ENCODE assay signal across 1 cellular context in genomic region chr20:35166242-35166830, GRCh38.
TF ChIP-seq lines count a peak whose summit lies in the region.

No MANE protein-coding gene starts in this region.

TF ChIP-seq in SK-N-SH, 30 proteins besides CTCF, POLR2A, EP300 and RAD21:
- peak; percentile 46; the same call in 1 of the 2 replicates for TF ChIP-seq RCOR1 (IDR thresholded peaks at IDR 0.05; ENCODE audit: low read length)
- TF ChIP-seq MXI1 (IDR thresholded peaks at IDR 0.05; ENCODE audit: low read depth, low read length): peak; percentile 66
- TF ChIP-seq RFX5 (IDR thresholded peaks at IDR 0.05; ENCODE audit: low read length): no peak
- TF ChIP-seq, protein P1, sequence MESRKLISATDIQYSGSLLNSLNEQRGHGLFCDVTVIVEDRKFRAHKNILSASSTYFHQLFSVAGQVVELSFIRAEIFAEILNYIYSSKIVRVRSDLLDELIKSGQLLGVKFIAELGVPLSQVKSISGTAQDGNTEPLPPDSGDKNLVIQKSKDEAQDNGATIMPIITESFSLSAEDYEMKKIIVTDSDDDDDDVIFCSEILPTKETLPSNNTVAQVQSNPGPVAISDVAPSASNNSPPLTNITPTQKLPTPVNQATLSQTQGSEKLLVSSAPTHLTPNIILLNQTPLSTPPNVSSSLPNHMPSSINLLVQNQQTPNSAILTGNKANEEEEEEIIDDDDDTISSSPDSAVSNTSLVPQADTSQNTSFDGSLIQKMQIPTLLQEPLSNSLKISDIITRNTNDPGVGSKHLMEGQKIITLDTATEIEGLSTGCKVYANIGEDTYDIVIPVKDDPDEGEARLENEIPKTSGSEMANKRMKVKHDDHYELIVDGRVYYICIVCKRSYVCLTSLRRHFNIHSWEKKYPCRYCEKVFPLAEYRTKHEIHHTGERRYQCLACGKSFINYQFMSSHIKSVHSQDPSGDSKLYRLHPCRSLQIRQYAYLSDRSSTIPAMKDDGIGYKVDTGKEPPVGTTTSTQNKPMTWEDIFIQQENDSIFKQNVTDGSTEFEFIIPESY (IDR thresholded peaks at IDR 0.05; ENCODE audit: borderline replicate concordance, low read depth): no peak
- TF ChIP-seq CHD2 (IDR thresholded peaks at IDR 0.05; ENCODE audit: low read length, partially characterized antibody): peak; percentile 47
